1 cellular context compared by ENCODE assay signal in the genomic region with DNA sequence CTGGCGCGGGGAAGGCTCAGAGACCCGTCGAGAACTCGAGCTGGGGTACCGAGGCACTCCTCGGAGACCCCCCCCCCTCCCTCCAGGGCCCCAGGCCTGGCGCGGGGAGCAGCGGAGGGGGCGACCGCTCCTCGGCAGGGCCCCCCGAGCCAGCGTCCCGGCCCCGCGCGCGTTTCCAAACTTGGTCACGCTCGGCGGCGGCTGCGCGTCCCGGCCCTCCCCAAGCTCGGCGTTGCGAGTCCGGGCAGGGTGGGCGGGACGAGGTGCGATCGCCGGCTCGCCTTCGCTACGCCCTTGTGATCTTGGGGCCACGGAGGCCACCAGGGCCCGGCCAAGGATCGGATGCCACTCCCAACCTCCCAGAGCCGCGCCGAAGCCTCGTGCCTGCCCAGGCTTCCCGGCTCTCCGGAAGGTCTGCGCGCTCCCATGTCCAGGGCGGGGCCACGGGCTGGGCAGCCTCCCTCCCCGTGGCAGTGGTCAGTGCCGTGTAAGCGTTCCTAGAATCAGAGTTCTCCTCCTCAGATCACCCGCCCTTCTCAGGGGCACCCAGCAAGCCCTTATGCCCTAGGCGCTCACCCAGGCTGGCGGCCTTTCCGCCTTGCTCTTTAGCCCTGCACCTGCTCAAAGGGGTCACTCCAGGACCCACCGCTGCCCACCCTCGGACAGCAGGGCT.
TF ChIP-seq lines count a peak whose summit lies in the region.

No MANE protein-coding gene starts in this region.

TF ChIP-seq in HepG2, 621 proteins besides CTCF, POLR2A, EP300 and RAD21 (continued from another document and continues in another):
- TF ChIP-seq SOX13 (IDR thresholded peaks at IDR 0.05) (peak; percentile 37; the same call in 1 of the 2 replicates), SOX13 (CRISPR knock-in tag; conservative IDR thresholded peaks at IDR 0.05 in 1 of 2, IDR thresholded peaks at IDR 0.05 in 1 of 2) (peak in 1 of 2 experiments; percentile 67; a peak in 2 of 4 replicates), MED13 (CRISPR knock-in tag; IDR thresholded peaks at IDR 0.05) (peak; percentile 52; the same call in 1 of the 2 replicates), ZNF816 (CRISPR knock-in tag; IDR thresholded peaks at IDR 0.05; ENCODE audit: borderline replicate concordance) (no peak), SIX4 (CRISPR knock-in tag; IDR thresholded peaks at IDR 0.05) (peak; percentile 39; the same call in 1 of the 2 replicates), SRSF4 (IDR thresholded peaks at IDR 0.05; ENCODE audit: low read depth, low read length, poor library complexity, severe bottlenecking) (no peak), ZNF691 (CRISPR knock-in tag; IDR thresholded peaks at IDR 0.05; ENCODE audit: borderline replicate concordance, low read depth) (peak; percentile 93), DNMT1 (CRISPR knock-in tag; IDR thresholded peaks at IDR 0.05) (peak; percentile 72; the same call in 1 of the 2 replicates), KDM5A (IDR thresholded peaks at IDR 0.05; ENCODE audit: borderline replicate concordance, low read length) (no peak), ZNF552 (CRISPR knock-in tag; IDR thresholded peaks at IDR 0.05; ENCODE audit: borderline replicate concordance) (peak; percentile 77), ZMYM3 (CRISPR knock-in tag; IDR thresholded peaks at IDR 0.05) (0 out of 2 replicates have a peak, but pooled peaks have one; percentile 36), YY1 (IDR thresholded peaks at IDR 0.05; ENCODE audit: insufficient read depth, insufficient replicate concordance, low read depth, low read length) (peak; percentile 71), ZNF570 (CRISPR knock-in tag; IDR thresholded peaks at IDR 0.05; ENCODE audit: borderline replicate concordance) (0 out of 2 replicates have a peak, but pooled peaks have one; percentile 86), NFRKB (IDR thresholded peaks at IDR 0.05) (no peak), REL (CRISPR knock-in tag; conservative IDR thresholded peaks at IDR 0.05) (peak; percentile 22; the same call in 1 of the 2 replicates), PRDM15 (CRISPR knock-in tag; IDR thresholded peaks at IDR 0.05) (peak; percentile 85), TAF15 (IDR thresholded peaks at IDR 0.05; ENCODE audit: low read depth, low read length, poor library complexity, severe bottlenecking) (no peak), ZFP36L2 (CRISPR knock-in tag; IDR thresholded peaks at IDR 0.05) (no peak), KLF15 (CRISPR knock-in tag; IDR thresholded peaks at IDR 0.05; ENCODE audit: borderline replicate concordance) (no peak), ZNF318 (CRISPR knock-in tag; IDR thresholded peaks at IDR 0.05) (peak; percentile 69; the same call in 1 of the 2 replicates), MAX (IDR thresholded peaks at IDR 0.05) (peak; percentile 95), TFE3 (CRISPR knock-in tag; IDR thresholded peaks at IDR 0.05) (peak; percentile 84), ZSCAN29 (CRISPR knock-in tag; conservative IDR thresholded peaks at IDR 0.05) (no peak; the same call in none of the 2 replicates), KMT2A (CRISPR knock-in tag; IDR thresholded peaks at IDR 0.05) (peak; percentile 78), SKI (IDR thresholded peaks at IDR 0.05; ENCODE audit: partially characterized antibody) (no peak), HNF1B (CRISPR knock-in tag; IDR thresholded peaks at IDR 0.05) (peak; percentile 1; the same call in 1 of the 2 replicates), RELA (CRISPR knock-in tag; IDR thresholded peaks at IDR 0.05) (peak; percentile 64; the same call in 1 of the 2 replicates), TEF (CRISPR knock-in tag; IDR thresholded peaks at IDR 0.05) (peak; percentile 55; the same call in 1 of the 2 replicates), SAFB2 (CRISPR knock-in tag; IDR thresholded peaks at IDR 0.05; ENCODE audit: borderline replicate concordance, low read depth) (peak; percentile 98), ZKSCAN8 (CRISPR knock-in tag; IDR thresholded peaks at IDR 0.05; ENCODE audit: borderline replicate concordance) (peak; percentile 55; the same call in 1 of the 2 replicates), ZNF264 (CRISPR knock-in tag; IDR thresholded peaks at IDR 0.05) (peak; percentile 71), KLF16 (CRISPR knock-in tag; IDR thresholded peaks at IDR 0.05) (peak in 1 of 2 experiments; percentile 77; a peak in 2 of 4 replicates), SSRP1 (CRISPR knock-in tag; IDR thresholded peaks at IDR 0.05) (no peak; the same call in 1 of the 2 replicates), ZNF138 (CRISPR knock-in tag; IDR thresholded peaks at IDR 0.05; ENCODE audit: low read depth) (peak; percentile 59; the same call in 1 of the 2 replicates)
- TF ChIP-seq, protein P1, sequence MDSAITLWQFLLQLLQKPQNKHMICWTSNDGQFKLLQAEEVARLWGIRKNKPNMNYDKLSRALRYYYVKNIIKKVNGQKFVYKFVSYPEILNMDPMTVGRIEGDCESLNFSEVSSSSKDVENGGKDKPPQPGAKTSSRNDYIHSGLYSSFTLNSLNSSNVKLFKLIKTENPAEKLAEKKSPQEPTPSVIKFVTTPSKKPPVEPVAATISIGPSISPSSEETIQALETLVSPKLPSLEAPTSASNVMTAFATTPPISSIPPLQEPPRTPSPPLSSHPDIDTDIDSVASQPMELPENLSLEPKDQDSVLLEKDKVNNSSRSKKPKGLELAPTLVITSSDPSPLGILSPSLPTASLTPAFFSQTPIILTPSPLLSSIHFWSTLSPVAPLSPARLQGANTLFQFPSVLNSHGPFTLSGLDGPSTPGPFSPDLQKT (CRISPR knock-in tag; IDR thresholded peaks at IDR 0.05; ENCODE audit: borderline replicate concordance): no peak
- TF ChIP-seq, protein P2, sequence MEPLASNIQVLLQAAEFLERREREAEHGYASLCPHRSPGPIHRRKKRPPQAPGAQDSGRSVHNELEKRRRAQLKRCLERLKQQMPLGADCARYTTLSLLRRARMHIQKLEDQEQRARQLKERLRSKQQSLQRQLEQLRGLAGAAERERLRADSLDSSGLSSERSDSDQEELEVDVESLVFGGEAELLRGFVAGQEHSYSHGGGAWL (CRISPR knock-in tag; IDR thresholded peaks at IDR 0.05): peak; percentile 77
